Comparison of ENCODE assay signal across 1 cellular context in genomic region chr12:50764116-50764860, GRCh38.
TF ChIP-seq lines count a peak whose summit lies in the region.

No MANE protein-coding gene starts in this region.

TF ChIP-seq in HCT116, 20 proteins besides CTCF, POLR2A, EP300 and RAD21 (continued from another document):
- TF ChIP-seq ZBTB33 (IDR thresholded peaks at IDR 0.05; ENCODE audit: extremely low read depth, insufficient replicate concordance, low read length) (no peak), ZFX (IDR thresholded peaks at IDR 0.05) (no peak), ZNF274 (IDR thresholded peaks at IDR 0.05; ENCODE audit: low read depth, low read length) (no peak), POLR2AphosphoS5 (IDR thresholded peaks at IDR 0.05; ENCODE audit: low read depth, low read length) (peak; percentile 47; the same call in 1 of the 2 replicates), ELF1 (IDR thresholded peaks at IDR 0.05; ENCODE audit: borderline replicate concordance, low read depth) (no peak), TCF7L2 (IDR thresholded peaks at IDR 0.05; ENCODE audit: borderline replicate concordance, extremely low read depth, insufficient read depth, insufficient read length) (no peak), EZH2phosphoT487 (IDR thresholded peaks at IDR 0.05; ENCODE audit: borderline replicate concordance) (no peak), EZH2 (IDR thresholded peaks at IDR 0.05) (no peak), CEBPB (IDR thresholded peaks at IDR 0.05; ENCODE audit: low read depth) (no peak), SP1 (IDR thresholded peaks at IDR 0.05; ENCODE audit: low read depth) (no peak)
